In the genomic region with DNA sequence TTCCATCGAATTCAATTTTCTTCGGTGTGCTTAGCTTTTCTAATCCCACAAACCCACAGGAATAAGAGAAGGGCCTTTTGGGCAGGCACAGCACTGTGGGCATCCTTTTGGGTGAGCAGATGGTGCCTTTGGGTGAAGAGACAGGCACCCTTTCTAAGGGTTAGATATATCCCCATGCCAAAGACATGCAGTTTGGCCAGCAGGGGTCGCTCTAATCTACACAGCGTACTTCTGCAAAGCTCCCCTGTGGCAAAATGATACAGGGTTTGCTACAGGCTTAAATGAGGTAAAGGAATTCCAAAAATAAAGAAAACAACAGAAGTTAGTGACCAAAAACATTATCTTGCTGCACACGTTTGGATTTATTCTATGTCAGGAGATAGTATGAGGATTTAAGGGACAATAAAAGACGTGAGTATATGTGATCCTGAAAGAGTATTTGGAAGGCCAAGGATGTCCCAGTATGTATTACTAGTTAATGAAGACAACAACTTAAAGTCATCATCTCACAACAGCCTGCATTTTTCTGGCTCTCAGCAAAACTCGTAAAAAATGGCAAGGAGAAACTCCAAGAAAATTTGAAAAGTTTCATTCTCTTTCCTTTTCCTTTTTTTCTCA, we compare ENCODE assay signal across 1 cellular context.
TF ChIP-seq lines count a peak whose summit lies in the region.

No MANE protein-coding gene starts in this region.

TF ChIP-seq in HepG2, 621 proteins besides CTCF, POLR2A, EP300 and RAD21 (continued from another document):
- TF ChIP-seq IRF9 (CRISPR knock-in tag; IDR thresholded peaks at IDR 0.05; ENCODE audit: borderline replicate concordance) = no peak
- TF ChIP-seq SMC3 (IDR thresholded peaks at IDR 0.05; ENCODE audit: low read length) = peak; percentile 37; the same call in 1 of the 2 replicates
- TF ChIP-seq ZFP41 (CRISPR knock-in tag; IDR thresholded peaks at IDR 0.05; ENCODE audit: borderline replicate concordance) = no peak
- no peak for TF ChIP-seq RARA (CRISPR knock-in tag; IDR thresholded peaks at IDR 0.05)
